10 cellular contexts compared by ENCODE assay signal in the genomic region with DNA sequence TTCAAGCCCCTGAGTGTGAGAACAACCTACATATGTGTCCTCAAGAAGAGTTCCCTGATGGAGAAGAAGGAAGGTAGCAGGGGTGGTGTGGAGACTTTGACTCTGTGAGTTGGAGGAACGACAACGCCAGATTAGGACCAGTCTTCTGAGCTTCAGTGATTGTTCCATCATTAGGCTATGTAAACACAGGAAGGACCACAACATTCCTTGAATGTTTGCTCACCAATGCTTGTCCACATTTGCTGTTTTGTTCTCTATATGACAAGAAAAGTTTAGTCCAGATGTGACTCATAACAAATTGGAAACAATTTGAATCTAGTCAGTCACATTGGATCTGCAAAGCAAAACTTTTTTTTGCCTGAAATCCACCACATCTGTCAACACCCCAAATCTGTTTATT.
A peak's percentile ranks its signal among the peaks of the same experiment; 100 is the strongest.
DNase-seq lines count a peak whose midpoint lies in the region; ATAC-seq lines count a peak whose summit lies in the region.
"Had no signal": no experiment of that assay in that cellular context is flagged by ENCODE, and none has a peak within 500 bp of the region (broad histone marks: within the 10 kb centered on the region; RNA-seq: fewer than 3 reads in every experiment).

No MANE protein-coding gene starts in this region.

- POLR2A ChIA-PET in activated CD4-positive, alpha-beta T cell treated with anti-CD3 and anti-CD28 coated beads, Interleukin-2, amount 10 ng/mL, durations not matched to agents 7 days and 5 days (lab: Charles Lee), result no interaction called here

- peak; percentile 33 for DNase-seq in GM04504 (ENCODE audit: low read depth)
- peak; percentile 15 to 39 for DNase-seq in SJCRH30
- DNase-seq in fibroblast of gingiva (ENCODE audit: low read depth), result peak; percentile 88
- peak; percentile 56 for DNase-seq in skeletal muscle cell (ENCODE audit: low read depth)
- no peak for DNase-seq in H7
- no peak for DNase-seq in posterior cingulate gyrus
- no peak for DNase-seq in activated CD4-positive, alpha-beta T cell treated with anti-CD3 and anti-CD28 coated beads, Interleukin-2, amount 10 ng/mL, durations not matched to agents 7 days and 5 days
- DNase-seq: adrenal gland; stimulated activated naive CD8-positive, alpha-beta T cell treated with anti-CD3 and anti-CD28 coated beads, Interleukin-15, Interleukin-2, amounts not matched to agents 100 U/mL and 50 U/mL, for 24 hours had no signal

- no peak overlapping the region for H3K27ac Mint-ChIP-seq in activated CD4-positive, alpha-beta T cell treated with anti-CD3 and anti-CD28 coated beads, Interleukin-2, amount 10 ng/mL, durations not matched to agents 7 days and 5 days

- H3K4me3 ChIP-seq in SJCRH30, result no peak overlapping the region
- H3K4me3 ChIP-seq in skeletal muscle cell (ENCODE audit: low read depth, low read length), result no peak overlapping the region
- no peak overlapping the region for H3K4me3 ChIP-seq in H7 (ENCODE audit: insufficient read depth, low read depth, low read length)
- H3K4me3 ChIP-seq: adrenal gland had no signal

- H3K36me3 ChIP-seq in SJCRH30, result no peaks in the 10 kb centered on the region
- no peaks in the 10 kb centered on the region for H3K36me3 ChIP-seq in H7 (replicated peaks; ENCODE audit: control insufficient read depth, insufficient read depth, low read length)
- H3K36me3 ChIP-seq: adrenal gland had no signal

- CTCF ChIA-PET in activated CD4-positive, alpha-beta T cell treated with anti-CD3 and anti-CD28 coated beads, Interleukin-2, amount 10 ng/mL, durations not matched to agents 7 days and 5 days (lab: Charles Lee), result interaction anchor here (0.6 to 1.5 kb wide), 3 partner anchors 9 to 50 kb away, joined by 3 to 5 read pairs (median 3); no protein-coding TSS in a partner anchor

- H3K4me1 Mint-ChIP-seq in activated CD4-positive, alpha-beta T cell treated with anti-CD3 and anti-CD28 coated beads, Interleukin-2, amount 10 ng/mL, durations not matched to agents 7 days and 5 days, result no peaks in the 10 kb centered on the region

- H3K27me3 Mint-ChIP-seq in activated CD4-positive, alpha-beta T cell treated with anti-CD3 and anti-CD28 coated beads, Interleukin-2, amount 10 ng/mL, durations not matched to agents 7 days and 5 days, result peaks cover 10% of the 10 kb centered on the region

- H3K27ac ChIP-seq in SJCRH30, result no peak overlapping the region; the same call in 1 of the 2 replicates
- H3K27ac ChIP-seq: adrenal gland had no signal

- no peaks in the 10 kb centered on the region for H3K9me3 ChIP-seq in SJCRH30 (replicated peaks)
- H3K9me3 ChIP-seq: adrenal gland had no signal

- H3K27me3 ChIP-seq in SJCRH30 (no peaks in the 10 kb centered on the region), H7 (ENCODE audit: control insufficient read depth, insufficient read depth, low read length) (no peaks in the 10 kb centered on the region)
- H3K27me3 ChIP-seq: adrenal gland had no signal

- intact Hi-C loops in posterior cingulate gyrus (cut with DNase I), result no loop called here

- no peaks in the 10 kb centered on the region for H3K9me3 Mint-ChIP-seq in activated CD4-positive, alpha-beta T cell treated with anti-CD3 and anti-CD28 coated beads, Interleukin-2, amount 10 ng/mL, durations not matched to agents 7 days and 5 days

- no peak for ATAC-seq in HG03520 (IDR thresholded peaks at IDR 0.05; ENCODE audit: unreplicated experiment)
- ATAC-seq: stimulated activated naive CD8-positive, alpha-beta T cell treated with anti-CD3 and anti-CD28 coated beads, Interleukin-15, Interleukin-2, amounts not matched to agents 100 U/mL and 50 U/mL, for 24 hours had no signal

- no peaks in the 10 kb centered on the region for H3K36me3 Mint-ChIP-seq in activated CD4-positive, alpha-beta T cell treated with anti-CD3 and anti-CD28 coated beads, Interleukin-2, amount 10 ng/mL, durations not matched to agents 7 days and 5 days (ENCODE audit: low read depth)

- no peak overlapping the region for H3K4me3 Mint-ChIP-seq in activated CD4-positive, alpha-beta T cell treated with anti-CD3 and anti-CD28 coated beads, Interleukin-2, amount 10 ng/mL, durations not matched to agents 7 days and 5 days

- peaks cover 33% of the 10 kb centered on the region for H3K4me1 ChIP-seq in SJCRH30

Comparison
In these comparisons a context has a peak if more than half of its experiments do, and no peak if none do; other contexts are left out.
1. DNase-seq: peak in GM04504 (single experiment), SJCRH30 (2 of 2), fibroblast of gingiva (single experiment) and skeletal muscle cell (single experiment); none in H7 (single experiment), posterior cingulate gyrus (0 of 10) and activated CD4-positive, alpha-beta T cell treated with anti-CD3 and anti-CD28 coated beads, Interleukin-2, amount 10 ng/mL, durations not matched to agents 7 days and 5 days (single experiment).